Comparison of ENCODE assay signal across 22 cellular contexts in the genomic region with DNA sequence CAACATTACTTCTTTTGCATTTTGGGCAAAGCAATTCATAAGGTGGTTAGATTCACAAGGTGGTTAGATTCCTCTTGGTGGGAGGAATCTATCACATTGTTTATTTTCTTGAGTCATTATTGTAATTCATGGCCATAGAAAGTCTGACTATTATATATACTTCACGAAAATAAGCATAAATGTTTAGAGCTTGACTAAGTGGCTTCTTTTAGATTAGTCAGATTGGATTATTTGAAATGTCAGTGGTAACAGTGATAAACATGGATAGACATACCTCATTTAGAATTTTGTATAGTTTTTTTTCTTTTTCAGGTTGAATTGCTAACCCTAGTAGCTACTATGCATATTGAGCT. TPM values are rescaled to one million over a fixed set of nuclear protein-coding genes. Genes with fewer than 3 reads are reported as not detected.
DNase-seq lines count a peak whose midpoint lies in the region; ATAC-seq lines count a peak whose summit lies in the region.
"Had no signal": no experiment of that assay in that cellular context is flagged by ENCODE, and none has a peak within 500 bp of the region (broad histone marks: within the 10 kb centered on the region; RNA-seq: fewer than 3 reads in every experiment).

No MANE protein-coding gene starts in this region.

- H2BK15ac ChIP-seq in mesenchymal stem cell (ENCODE audit: low read depth, poor library complexity, severe bottlenecking), result no peak overlapping the region

- peaks cover 2 to 3% of the 10 kb centered on the region in 2 donors for H3K9me3 Mint-ChIP-seq in activated T-cell treated with anti-CD3 and anti-CD28 coated beads, Interleukin-2, amount 50 U/mL, for 72 hours
- H3K9me3 Mint-ChIP-seq in activated T-helper 17 cell treated with anti-CD3 and anti-CD28 coated beads, Interleukin-2, amount 50 U/mL, for 72 hours, result peaks cover 4% of the 10 kb centered on the region
- H3K9me3 Mint-ChIP-seq in stimulated activated effector memory CD8-positive, alpha-beta T cell treated with anti-CD3 and anti-CD28 coated beads, Interleukin-12 subunit alpha, Interleukin-12 subunit beta, amount 100 ng/mL, for 72 hours, result peaks cover 3% of the 10 kb centered on the region
- H3K9me3 Mint-ChIP-seq: activated naive CD4-positive, alpha-beta T cell treated with anti-CD3 and anti-CD28 coated beads for 36 hours; CD4-positive, alpha-beta T cell had no signal

- H2BK12ac ChIP-seq in mesenchymal stem cell (ENCODE audit: low read length in 2 of 2), result no peak overlapping the region

- no peak overlapping the region for H3K27ac Mint-ChIP-seq in activated T-cell treated with anti-CD3 and anti-CD28 coated beads, Interleukin-2, amount 50 U/mL, for 72 hours
- no peak overlapping the region for H3K27ac Mint-ChIP-seq in activated T-helper 17 cell treated with anti-CD3 and anti-CD28 coated beads, Interleukin-2, amount 50 U/mL, for 72 hours
- H3K27ac Mint-ChIP-seq in stimulated activated effector memory CD8-positive, alpha-beta T cell treated with anti-CD3 and anti-CD28 coated beads, Interleukin-12 subunit alpha, Interleukin-12 subunit beta, amount 100 ng/mL, for 72 hours, result no peak overlapping the region
- H3K27ac Mint-ChIP-seq: activated naive CD4-positive, alpha-beta T cell treated with anti-CD3 and anti-CD28 coated beads for 36 hours; CD4-positive, alpha-beta T cell; memory B cell had no signal

- H3K18ac ChIP-seq in mesenchymal stem cell (ENCODE audit: low read depth in 1 of 2, low read length in 2 of 2), result no peak overlapping the region

- H3K36me3 Mint-ChIP-seq in activated T-cell treated with anti-CD3 and anti-CD28 coated beads, Interleukin-2, amount 50 U/mL, for 72 hours (ENCODE audit: insufficient read depth in 2 of 2), result peaks cover 3 to 7% of the 10 kb centered on the region in 2 donors
- H3K36me3 Mint-ChIP-seq in activated T-helper 17 cell treated with anti-CD3 and anti-CD28 coated beads, Interleukin-2, amount 50 U/mL, for 72 hours (ENCODE audit: low read depth), result no peaks in the 10 kb centered on the region
- H3K36me3 Mint-ChIP-seq in stimulated activated effector memory CD8-positive, alpha-beta T cell treated with anti-CD3 and anti-CD28 coated beads, Interleukin-12 subunit alpha, Interleukin-12 subunit beta, amount 100 ng/mL, for 72 hours, result no peaks in the 10 kb centered on the region

- H3K23ac ChIP-seq in mesenchymal stem cell (ENCODE audit: low read length in 2 of 2), result no peak overlapping the region

- no peak overlapping the region for H3K14ac ChIP-seq in mesenchymal stem cell (ENCODE audit: low read length in 2 of 2)

- H3K27me3 ChIP-seq in mesenchymal stem cell (ENCODE audit: control insufficient read depth in 1 of 2, insufficient read depth in 1 of 2, low read length in 2 of 2), result no peaks in the 10 kb centered on the region
- H3K27me3 ChIP-seq: stomach, vagina had no signal

- H2AK5ac ChIP-seq in mesenchymal stem cell (ENCODE audit: low read length, severe bottlenecking), result no peak overlapping the region

- no peaks in the 10 kb centered on the region for H3K9me3 ChIP-seq in mesenchymal stem cell (ENCODE audit: control insufficient read depth, low read length)
- H3K9me3 ChIP-seq: stomach, vagina had no signal

- no peak overlapping the region for H2BK5ac ChIP-seq in mesenchymal stem cell (ENCODE audit: low read depth, low read length, poor library complexity, severe bottlenecking)

- no peak overlapping the region for H4K91ac ChIP-seq in mesenchymal stem cell (ENCODE audit: low read length)

- no peaks in the 10 kb centered on the region for H3K4me1 ChIP-seq in mesenchymal stem cell (ENCODE audit: control insufficient read depth, insufficient read depth, low read depth, low read length)
- H3K4me1 ChIP-seq: parathyroid adenoma, spleen, stomach, vagina had no signal

- no peak overlapping the region for H3K4me2 ChIP-seq in mesenchymal stem cell (ENCODE audit: low read length, poor library complexity, severe bottlenecking)

- no CpG with 5 or more reads among the region's 1 CpG for WGBS in mesenchymal stem cell

- no peak overlapping the region for H3K4ac ChIP-seq in mesenchymal stem cell (ENCODE audit: low read depth in 1 of 2, low read length in 2 of 2)

- no peak overlapping the region for H2BK120ac ChIP-seq in mesenchymal stem cell (ENCODE audit: low read depth, low read length)

- no peak overlapping the region for H3K4me3 Mint-ChIP-seq in activated T-cell treated with anti-CD3 and anti-CD28 coated beads, Interleukin-2, amount 50 U/mL, for 72 hours
- no peak overlapping the region for H3K4me3 Mint-ChIP-seq in activated T-helper 17 cell treated with anti-CD3 and anti-CD28 coated beads, Interleukin-2, amount 50 U/mL, for 72 hours
- H3K4me3 Mint-ChIP-seq in stimulated activated effector memory CD8-positive, alpha-beta T cell treated with anti-CD3 and anti-CD28 coated beads, Interleukin-12 subunit alpha, Interleukin-12 subunit beta, amount 100 ng/mL, for 72 hours, result no peak overlapping the region
- H3K4me3 Mint-ChIP-seq: activated naive CD4-positive, alpha-beta T cell treated with anti-CD3 and anti-CD28 coated beads for 36 hours; CD4-positive, alpha-beta T cell; memory B cell; neural crest cell had no signal

- H3K36me3 ChIP-seq in mesenchymal stem cell (ENCODE audit: control insufficient read depth in 1 of 2, insufficient read depth in 2 of 2, low read depth in 1 of 2, low read length in 2 of 2), result no peaks in the 10 kb centered on the region
- H3K36me3 ChIP-seq: spleen, stomach, vagina had no signal

- H4K8ac ChIP-seq in mesenchymal stem cell (ENCODE audit: low read length), result no peak overlapping the region

- DNase-seq in activated T-cell treated with anti-CD3 and anti-CD28 coated beads, Interleukin-2, amount 50 U/mL, for 72 hours, result no peak
- DNase-seq in activated T-cell treated with anti-CD3 and anti-CD28 coated beads for 4 hours (no peak), mesenchymal stem cell (no peak), NCI-H69 (lab: John Stamatoyannopoulos, UW) (no peak)
- no peak for DNase-seq in stimulated activated effector memory CD8-positive, alpha-beta T cell treated with anti-CD3 and anti-CD28 coated beads, Interleukin-12 subunit alpha, Interleukin-12 subunit beta, amount 100 ng/mL, for 72 hours (ENCODE audit: low spot score in 2 of 2)
- DNase-seq: CD4-positive, alpha-beta T cell; DND-41; MM.1S; NCI-H1105 treated with DMSO at 0.1 percent for 48 hours; NCI-H1930; NCI-H510A treated with DMSO at 0.1 percent for 48 hours; spleen had no signal

- peaks cover 24% of the 10 kb centered on the region for H3K27me3 Mint-ChIP-seq in activated T-cell treated with anti-CD3 and anti-CD28 coated beads, Interleukin-2, amount 50 U/mL, for 72 hours (ENCODE audit: low read depth)
- no peaks in the 10 kb centered on the region for H3K27me3 Mint-ChIP-seq in activated T-helper 17 cell treated with anti-CD3 and anti-CD28 coated beads, Interleukin-2, amount 50 U/mL, for 72 hours
- H3K27me3 Mint-ChIP-seq: CD4-positive, alpha-beta T cell had no signal

- ATAC-seq in activated T-cell treated with anti-CD3 and anti-CD28 coated beads, Interleukin-2, amount 50 U/mL, for 72 hours (replicated peaks in 1 of 2), result peak; percentile 55 to 65
- ATAC-seq in activated T-helper 17 cell treated with anti-CD3 and anti-CD28 coated beads, Interleukin-2, amount 50 U/mL, for 72 hours (replicated peaks), result peak; percentile 67
- ATAC-seq in stimulated activated effector memory CD8-positive, alpha-beta T cell treated with anti-CD3 and anti-CD28 coated beads, Interleukin-12 subunit alpha, Interleukin-12 subunit beta, amount 100 ng/mL, for 72 hours, result peak; percentile 88
- ATAC-seq in HG03521 (IDR thresholded peaks at IDR 0.05; ENCODE audit: unreplicated experiment) (no peak), GM18519 (IDR thresholded peaks at IDR 0.05; ENCODE audit: low FRiP score, unreplicated experiment) (no peak)
- ATAC-seq: Right ventricle myocardium inferior had no signal

- H3K4me1 Mint-ChIP-seq in activated T-cell treated with anti-CD3 and anti-CD28 coated beads, Interleukin-2, amount 50 U/mL, for 72 hours (ENCODE audit: low read depth), result peaks cover 12% of the 10 kb centered on the region
- H3K4me1 Mint-ChIP-seq in activated T-helper 17 cell treated with anti-CD3 and anti-CD28 coated beads, Interleukin-2, amount 50 U/mL, for 72 hours, result peaks cover 14% of the 10 kb centered on the region
- H3K4me1 Mint-ChIP-seq in stimulated activated effector memory CD8-positive, alpha-beta T cell treated with anti-CD3 and anti-CD28 coated beads, Interleukin-12 subunit alpha, Interleukin-12 subunit beta, amount 100 ng/mL, for 72 hours, result peaks cover 17% of the 10 kb centered on the region
- H3K4me1 Mint-ChIP-seq: neural crest cell had no signal

- H3K27ac ChIP-seq in mesenchymal stem cell (ENCODE audit: low read length, poor library complexity, severe bottlenecking), result peak overlapping the region; percentile 86
- H3K27ac ChIP-seq: parathyroid adenoma, spleen, stomach, vagina had no signal

- H3K4me3 ChIP-seq in mesenchymal stem cell (ENCODE audit: insufficient read depth in 1 of 2, low read depth in 1 of 2, low read length in 2 of 2), result no peak overlapping the region
- H3K4me3 ChIP-seq: spleen, stomach, vagina had no signal

- H3K79me1 ChIP-seq in mesenchymal stem cell (replicated peaks; ENCODE audit: low read length, poor library complexity, severe bottlenecking), result no peaks in the 10 kb centered on the region

- H3K9ac ChIP-seq in mesenchymal stem cell (ENCODE audit: low read length), result peak overlapping the region; percentile 27
- H3K9ac ChIP-seq: parathyroid adenoma had no signal

- no peak overlapping the region for H2AFZ ChIP-seq in mesenchymal stem cell (ENCODE audit: low read depth, low read length)
- H2AFZ ChIP-seq: parathyroid adenoma had no signal

RNA-seq across cellular contexts. Expression of a gene that starts 24.9 kb away (rescaled TPM):
- 10 to 100 TPM; 21.5 to 28.9 TPM for total RNA-seq in activated T-cell treated with anti-CD3 and anti-CD28 coated beads, Interleukin-2, amount 50 U/mL, for 72 hours
- 10 to 100 TPM; 16.9 to 55.8 TPM for total RNA-seq in activated T-helper 17 cell treated with anti-CD3 and anti-CD28 coated beads, Interleukin-2, amount 50 U/mL, for 72 hours
- polyA plus RNA-seq in mesenchymal stem cell (2013, experiment 1 of 2), result 24.0 TPM
- polyA plus RNA-seq in mesenchymal stem cell (2013, experiment 2 of 2), result 25.5 TPM

Comparison
In these comparisons a context has a peak if more than half of its experiments do, and no peak if none do; other contexts are left out.
1. ATAC-seq: peak in activated T-cell treated with anti-CD3 and anti-CD28 coated beads, Interleukin-2, amount 50 U/mL, for 72 hours (2 of 2), activated T-helper 17 cell treated with anti-CD3 and anti-CD28 coated beads, Interleukin-2, amount 50 U/mL, for 72 hours (single experiment) and stimulated activated effector memory CD8-positive, alpha-beta T cell treated with anti-CD3 and anti-CD28 coated beads, Interleukin-12 subunit alpha, Interleukin-12 subunit beta, amount 100 ng/mL, for 72 hours (single experiment); none in HG03521 (single experiment) and GM18519 (single experiment).